9 cellular contexts compared by ENCODE assay signal in the genomic region with DNA sequence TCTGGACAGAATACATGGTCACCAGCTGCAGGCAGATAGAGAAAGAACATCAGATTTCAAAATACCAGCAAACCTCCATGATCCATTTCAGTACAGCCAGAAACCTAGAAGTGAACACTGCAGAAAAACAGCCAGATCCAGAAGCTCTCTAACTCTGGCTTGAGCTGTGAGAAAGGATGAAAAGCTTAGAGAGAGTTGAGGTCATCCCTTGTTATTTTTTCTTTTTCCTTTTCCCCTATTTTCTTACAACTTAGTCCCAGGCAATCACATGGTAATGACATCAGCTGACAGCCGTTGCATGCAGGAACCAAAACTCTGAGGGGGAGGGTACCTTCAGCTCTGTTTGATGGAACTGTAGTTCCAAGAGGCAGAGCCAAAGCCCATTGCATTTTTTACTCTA.
DNase-seq lines count a peak whose midpoint lies in the region; ATAC-seq, FAIRE-seq and TF ChIP-seq lines count a peak whose summit lies in the region.
"Had no signal": no experiment of that assay in that cellular context is flagged by ENCODE, and none has a peak within 500 bp of the region (broad histone marks: within the 10 kb centered on the region; RNA-seq: fewer than 3 reads in every experiment).

No MANE protein-coding gene starts in this region.

- no peak overlapping the region for H2AK5ac ChIP-seq in trophoblast cell (ENCODE audit: low read length)

- H3K27ac ChIP-seq in pancreas: no peak overlapping the region
- no peak overlapping the region for H3K27ac ChIP-seq in trophoblast cell (ENCODE audit: low read depth, low read length)
- H3K27ac ChIP-seq: lower lobe of right lung had no signal

- no peak overlapping the region for H3K23ac ChIP-seq in trophoblast cell (ENCODE audit: low read length)

- H2AFZ ChIP-seq in trophoblast cell (ENCODE audit: insufficient read depth, low read length, poor library complexity): no peak overlapping the region

- H3K79me1 ChIP-seq in trophoblast cell (ENCODE audit: low read length): no peaks in the 10 kb centered on the region

- 26 to 32% methylated on average over 1 of the region's 1 CpG for WGBS in pancreas, 2 donors
- no CpG with 5 or more reads among the region's 1 CpG for whole genome bisulfite sequencing in trophoblast cell (ENCODE audit: extremely low coverage, insufficient coverage, insufficient read length)

- H3K14ac ChIP-seq in trophoblast cell (ENCODE audit: low read length): no peak overlapping the region

- no peak overlapping the region for H3K4me2 ChIP-seq in trophoblast cell (ENCODE audit: low read length)

- H3K4me3 ChIP-seq in pancreas (no peak overlapping the region), trophoblast cell (ENCODE audit: low read depth, low read length) (no peak overlapping the region)
- H3K4me3 ChIP-seq: lower lobe of right lung had no signal

- no peaks in the 10 kb centered on the region for H3K36me3 ChIP-seq in pancreas
- H3K36me3 ChIP-seq in trophoblast cell (ENCODE audit: control insufficient read depth in 1 of 2, insufficient read depth in 2 of 2, low read length in 2 of 2): no peaks in the 10 kb centered on the region
- H3K36me3 ChIP-seq: lower lobe of right lung had no signal

- no peak overlapping the region for H2BK5ac ChIP-seq in trophoblast cell (ENCODE audit: low read depth, low read length, poor library complexity)

- no peak overlapping the region for H3K9ac ChIP-seq in trophoblast cell (ENCODE audit: low read length)

- H4K8ac ChIP-seq in trophoblast cell (ENCODE audit: low read depth, low read length): no peak overlapping the region

- DNase-seq in ELF-1 (ENCODE audit: low read depth, low spot score): peak; percentile 27
- peak; percentile 56 for DNase-seq in OCI-M1 (lab: John Stamatoyannopoulos, UW)
- peak; percentile 59 for DNase-seq in foreskin melanocyte
- peak in 1 of 6 donors; percentile 32 for DNase-seq in pancreas
- DNase-seq in cerebellar cortex (ENCODE audit: low spot score): no peak
- no peak for DNase-seq in trophoblast cell
- no peak for DNase-seq in GM12892 (ENCODE audit: insufficient read length)
- DNase-seq: lower lobe of right lung had no signal

- peaks cover 7 to 24% (median 12%) of the 10 kb centered on the region in 3 donors for H3K4me1 ChIP-seq in pancreas
- peaks cover 0 to 4% of the 10 kb centered on the region in 2 experiments for H3K4me1 ChIP-seq in trophoblast cell (ENCODE audit: control insufficient read depth in 1 of 2, insufficient read depth in 2 of 2, low read length in 2 of 2)

- H2BK120ac ChIP-seq in trophoblast cell (ENCODE audit: insufficient read depth, low read length, poor library complexity): no peak overlapping the region

- TF ChIP-seq POLR2A in GM12892 (IDR thresholded peaks at IDR 0.05; ENCODE audit: low read depth, low read length): no peak

- H3K27me3 ChIP-seq in pancreas (no peaks in the 10 kb centered on the region), trophoblast cell (ENCODE audit: insufficient read depth, low read length) (no peaks in the 10 kb centered on the region)

- H3K9me3 ChIP-seq in pancreas (no peaks in the 10 kb centered on the region), trophoblast cell (ENCODE audit: insufficient read depth, low read depth, low read length) (no peaks in the 10 kb centered on the region)
- H3K9me3 ChIP-seq: lower lobe of right lung had no signal

- no peak overlapping the region for H4K12ac ChIP-seq in trophoblast cell (ENCODE audit: low read depth, low read length)

- H3K79me2 ChIP-seq in trophoblast cell (ENCODE audit: control insufficient read depth, insufficient read depth, low read length, poor library complexity): no peaks in the 10 kb centered on the region

- intact Hi-C loops in pancreas (cut with DNase I): no loop called here

- no peak for TF ChIP-seq CTCF in pancreas (IDR thresholded peaks at IDR 0.05)

- no peak overlapping the region for H2BK12ac ChIP-seq in trophoblast cell (ENCODE audit: low read length)

- H4K91ac ChIP-seq in trophoblast cell (ENCODE audit: low read depth, low read length): no peak overlapping the region

- H3K4ac ChIP-seq in trophoblast cell (ENCODE audit: low read depth, low read length): no peak overlapping the region

- FAIRE-seq in pancreas (lab: Jason Lieb, UNC) (no peak), GM12892 (lab: Jason Lieb, UNC) (no peak)

- H3K18ac ChIP-seq in trophoblast cell (ENCODE audit: low read length): no peak overlapping the region

- peak in 3 of 4 donors; percentile 35 to 73 (median 56) for ATAC-seq in pancreas
- no peak for ATAC-seq in GM19463 (IDR thresholded peaks at IDR 0.05; ENCODE audit: unreplicated experiment)

Comparison
In these comparisons a context has a peak if more than half of its experiments do, and no peak if none do; other contexts are left out.
1. DNase-seq: peak in ELF-1 (single experiment), OCI-M1 (single experiment) and foreskin melanocyte (single experiment); none in cerebellar cortex (single experiment), trophoblast cell (0 of 2) and GM12892 (single experiment).